41 cellular contexts compared by ENCODE assay signal in the genomic region with DNA sequence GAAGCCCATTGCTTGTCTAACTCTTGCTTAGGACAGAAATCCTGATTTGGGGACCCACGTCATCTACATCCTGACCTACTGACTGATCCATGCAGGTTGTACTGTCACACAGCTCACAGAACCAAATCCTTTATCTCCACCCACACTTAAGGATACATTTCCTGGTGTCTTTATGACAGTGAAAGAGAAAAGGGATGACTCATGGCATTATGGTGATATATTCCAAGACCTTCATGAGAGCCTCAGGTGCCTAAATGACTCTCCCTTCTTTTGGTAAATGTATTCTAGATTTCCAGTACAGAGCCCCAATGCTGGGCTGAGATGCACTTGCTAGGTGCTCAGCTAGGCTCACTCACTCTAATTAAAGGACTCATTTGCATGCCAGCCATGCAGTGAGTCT. TPM values are rescaled to one million over a fixed set of nuclear protein-coding genes. Genes with fewer than 3 reads are reported as not detected.
"Had no signal": no experiment of that assay in that cellular context is flagged by ENCODE, and none has a peak within 500 bp of the region (broad histone marks: within the 10 kb centered on the region; RNA-seq: fewer than 3 reads in every experiment).

No MANE protein-coding gene starts in this region.

- H3K9me3 Mint-ChIP-seq: activated CD4-positive, alpha-beta T cell treated with anti-CD3 and anti-CD28 coated beads, Interleukin-2, amount 10 ng/mL, durations not matched to agents 24 days and 14 days; activated naive CD8-positive, alpha-beta T cell treated with anti-CD3 and anti-CD28 coated beads for 36 hours; activated naive CD8-positive, alpha-beta T cell treated with anti-CD3 and anti-CD28 coated beads, Interleukin-2, amount 50 U/mL, for 24 hours; activated T-helper 1 cell treated with anti-CD3 and anti-CD28 coated beads, Interleukin-12 subunit alpha, Interleukin-12 subunit beta, Interleukin-2, Interleukin-4 antibody, amounts not matched to agents 30 ng/mL and 10 ng/mL and 1 ng/mL, durations not matched to agents 14 hours and 24 hours and 36 hours; dendritic cell treated with granulocyte-macrophage colony-stimulating factor and Interleukin-4, amounts not matched to agents 40 ng/mL and 50 ng/mL, for 4 days had no signal

- H3K9me3 ChIP-seq: body of pancreas had no signal

- H3K4me3 ChIP-seq: adrenal gland, body of pancreas, cardiac muscle cell, coronary artery, dorsolateral prefrontal cortex, esophagus squamous epithelium, gastroesophageal sphincter had no signal

- H3K36me3 ChIP-seq: adrenal gland, cardiac muscle cell, esophagus squamous epithelium, gastroesophageal sphincter had no signal

- H3K27ac ChIP-seq: adrenal gland, body of pancreas, cardiac muscle cell, coronary artery, dorsolateral prefrontal cortex, esophagus squamous epithelium, gastroesophageal sphincter had no signal

- ATAC-seq: activated CD4-positive, alpha-beta T cell treated with anti-CD3 and anti-CD28 coated beads for 36 hours; activated CD8-positive, alpha-beta memory T cell treated with anti-CD3 and anti-CD28 coated beads, Interleukin-2, amount 10 ng/mL, durations not matched to agents 7 days and 5 days; activated CD8-positive, alpha-beta T cell treated with anti-CD3 and anti-CD28 coated beads, Interleukin-2, amount 10 ng/mL, durations not matched to agents 7 days and 5 days; activated naive CD8-positive, alpha-beta T cell treated with anti-CD3 and anti-CD28 coated beads, Interleukin-2, amount 50 U/mL, for 24 hours; body of pancreas; gastroesophageal sphincter; T-helper 17 cell had no signal

- DNase-seq: activated CD4-positive, alpha-beta memory T cell treated with anti-CD3 and anti-CD28 coated beads for 36 hours; activated CD4-positive, alpha-beta T cell treated with anti-CD3 and anti-CD28 coated beads for 36 hours; activated CD4-positive, alpha-beta T cell treated with anti-CD3 and anti-CD28 coated beads, Interleukin-2, amount 10 ng/mL, durations not matched to agents 24 days and 14 days; activated CD4-positive, CD25-positive, alpha-beta regulatory T cell; activated CD4-positive, CD25-positive, alpha-beta regulatory T cell treated with anti-CD3 and anti-CD28 coated beads, Interleukin-2, amount 50 U/mL, for 72 hours; activated CD8-positive, alpha-beta memory T cell treated with anti-CD3 and anti-CD28 coated beads, Interleukin-2, amount 10 ng/mL, durations not matched to agents 7 days and 5 days; activated CD8-positive, alpha-beta memory T cell treated with anti-CD3 and anti-CD28 coated beads, Interleukin-2, amount 50 U/mL, for 4 hours; activated CD8-positive, alpha-beta T cell treated with anti-CD3 and anti-CD28 coated beads, Interleukin-2, amount 10 ng/mL, durations not matched to agents 7 days and 5 days; activated gamma-delta T cell; activated naive CD4-positive, alpha-beta T cell; activated naive CD4-positive, alpha-beta T cell treated with anti-CD3 and anti-CD28 coated beads, Interleukin-2, amount 50 U/mL, for 16 hours; activated naive CD8-positive, alpha-beta T cell treated with anti-CD3 and anti-CD28 coated beads for 36 hours; activated naive CD8-positive, alpha-beta T cell treated with anti-CD3 and anti-CD28 coated beads, Interleukin-2, amount 50 U/mL, for 24 hours; activated T-cell treated with anti-CD3 and anti-CD28 coated beads, Interleukin-2, amount 50 U/mL, for 1 hour; activated T-cell treated with anti-CD3 and anti-CD28 coated beads, Interleukin-2, amount 50 U/mL, for 48 hours; adrenal gland; amygdala; aorta; body of pancreas; central memory CD4-positive, alpha-beta T cell; dorsolateral prefrontal cortex; effector memory CD4-positive, alpha-beta T cell; endodermal cell; erythroblast; esophagus squamous epithelium; foreskin melanocyte; SW 1271; T-helper 1 cell; T-helper 17 cell; T1000 had no signal

- H3K27ac Mint-ChIP-seq: activated CD4-positive, alpha-beta memory T cell treated with anti-CD3 and anti-CD28 coated beads for 36 hours; activated CD4-positive, alpha-beta T cell treated with anti-CD3 and anti-CD28 coated beads for 36 hours; activated CD4-positive, alpha-beta T cell treated with anti-CD3 and anti-CD28 coated beads, Interleukin-2, amount 10 ng/mL, durations not matched to agents 24 days and 14 days; activated CD8-positive, alpha-beta memory T cell treated with anti-CD3 and anti-CD28 coated beads, Interleukin-2, amount 10 ng/mL, durations not matched to agents 7 days and 5 days; activated CD8-positive, alpha-beta T cell treated with anti-CD3 and anti-CD28 coated beads, Interleukin-2, amount 10 ng/mL, durations not matched to agents 7 days and 5 days; activated naive CD8-positive, alpha-beta T cell treated with anti-CD3 and anti-CD28 coated beads for 36 hours; activated naive CD8-positive, alpha-beta T cell treated with anti-CD3 and anti-CD28 coated beads, Interleukin-2, amount 50 U/mL, for 24 hours; activated T-helper 1 cell treated with anti-CD3 and anti-CD28 coated beads, Interleukin-12 subunit alpha, Interleukin-12 subunit beta, Interleukin-2, Interleukin-4 antibody, amounts not matched to agents 30 ng/mL and 10 ng/mL and 1 ng/mL, durations not matched to agents 14 hours and 24 hours and 36 hours; dendritic cell treated with granulocyte-macrophage colony-stimulating factor and Interleukin-4, amounts not matched to agents 40 ng/mL and 50 ng/mL, for 4 days; endodermal cell; T-helper 17 cell; T-helper 2 cell treated with Interferon-gamma antibody and Interleukin-4, amounts not matched to agents 5 μg/mL and 100 μg/mL, for 36 hours had no signal

- H3K4me3 Mint-ChIP-seq: activated CD4-positive, alpha-beta memory T cell treated with anti-CD3 and anti-CD28 coated beads for 36 hours; activated CD4-positive, alpha-beta T cell treated with anti-CD3 and anti-CD28 coated beads for 36 hours; activated CD4-positive, alpha-beta T cell treated with anti-CD3 and anti-CD28 coated beads, Interleukin-2, amount 10 ng/mL, durations not matched to agents 24 days and 14 days; activated CD8-positive, alpha-beta memory T cell treated with anti-CD3 and anti-CD28 coated beads, Interleukin-2, amount 10 ng/mL, durations not matched to agents 7 days and 5 days; activated CD8-positive, alpha-beta T cell treated with anti-CD3 and anti-CD28 coated beads, Interleukin-2, amount 10 ng/mL, durations not matched to agents 7 days and 5 days; activated naive CD8-positive, alpha-beta T cell treated with anti-CD3 and anti-CD28 coated beads for 36 hours; activated naive CD8-positive, alpha-beta T cell treated with anti-CD3 and anti-CD28 coated beads, Interleukin-2, amount 50 U/mL, for 24 hours; activated T-helper 1 cell treated with anti-CD3 and anti-CD28 coated beads, Interleukin-12 subunit alpha, Interleukin-12 subunit beta, Interleukin-2, Interleukin-4 antibody, amounts not matched to agents 30 ng/mL and 10 ng/mL and 1 ng/mL, durations not matched to agents 14 hours and 24 hours and 36 hours; dendritic cell treated with granulocyte-macrophage colony-stimulating factor and Interleukin-4, amounts not matched to agents 40 ng/mL and 50 ng/mL, for 4 days; endodermal cell; T-helper 17 cell; T-helper 2 cell treated with Interferon-gamma antibody and Interleukin-4, amounts not matched to agents 5 μg/mL and 100 μg/mL, for 36 hours had no signal

- H3K4me1 Mint-ChIP-seq: activated CD4-positive, alpha-beta T cell treated with anti-CD3 and anti-CD28 coated beads for 36 hours; activated CD4-positive, alpha-beta T cell treated with anti-CD3 and anti-CD28 coated beads, Interleukin-2, amount 10 ng/mL, durations not matched to agents 24 days and 14 days; activated CD8-positive, alpha-beta memory T cell treated with anti-CD3 and anti-CD28 coated beads, Interleukin-2, amount 10 ng/mL, durations not matched to agents 7 days and 5 days; activated naive CD8-positive, alpha-beta T cell treated with anti-CD3 and anti-CD28 coated beads for 36 hours; activated naive CD8-positive, alpha-beta T cell treated with anti-CD3 and anti-CD28 coated beads, Interleukin-2, amount 50 U/mL, for 24 hours; endodermal cell; T-helper 17 cell had no signal

- H3K27me3 ChIP-seq: body of pancreas, cardiac muscle cell had no signal

- H3K36me3 Mint-ChIP-seq: activated CD4-positive, alpha-beta memory T cell treated with anti-CD3 and anti-CD28 coated beads for 36 hours; activated CD8-positive, alpha-beta memory T cell treated with anti-CD3 and anti-CD28 coated beads, Interleukin-2, amount 10 ng/mL, durations not matched to agents 7 days and 5 days; activated naive CD8-positive, alpha-beta T cell treated with anti-CD3 and anti-CD28 coated beads for 36 hours had no signal

- H3K4me1 ChIP-seq: adrenal gland, body of pancreas, gastroesophageal sphincter had no signal

RNA-seq across cellular contexts. Expression of a gene that starts 26.0 kb away (rescaled TPM):
- total RNA-seq: activated CD4-positive, alpha-beta T cell treated with anti-CD3 and anti-CD28 coated beads for 36 hours; activated CD8-positive, alpha-beta memory T cell treated with anti-CD3 and anti-CD28 coated beads for 36 hours; activated CD8-positive, alpha-beta memory T cell treated with anti-CD3 and anti-CD28 coated beads, Interleukin-2, amount 10 ng/mL, durations not matched to agents 7 days and 5 days; activated CD8-positive, alpha-beta T cell treated with anti-CD3 and anti-CD28 coated beads, Interleukin-2, amount 10 ng/mL, durations not matched to agents 7 days and 5 days; activated naive CD8-positive, alpha-beta T cell treated with anti-CD3 and anti-CD28 coated beads for 36 hours; cardiac muscle cell; fibroblast of lung; fibroblast of villous mesenchyme; glomerular endothelial cell; T-helper 17 cell had no signal

RNA-seq across cellular contexts. Expression of a gene that starts 47.7 kb away (rescaled TPM):
- total RNA-seq: activated CD4-positive, alpha-beta memory T cell treated with anti-CD3 and anti-CD28 coated beads for 36 hours; activated CD4-positive, alpha-beta T cell treated with anti-CD3 and anti-CD28 coated beads for 36 hours; activated CD4-positive, alpha-beta T cell treated with anti-CD3 and anti-CD28 coated beads, Interleukin-2, amount 10 ng/mL, durations not matched to agents 24 days and 14 days; activated CD8-positive, alpha-beta memory T cell treated with anti-CD3 and anti-CD28 coated beads for 36 hours; activated CD8-positive, alpha-beta memory T cell treated with anti-CD3 and anti-CD28 coated beads, Interleukin-2, amount 10 ng/mL, durations not matched to agents 7 days and 5 days; activated CD8-positive, alpha-beta T cell treated with anti-CD3 and anti-CD28 coated beads, Interleukin-2, amount 10 ng/mL, durations not matched to agents 7 days and 5 days; activated naive CD8-positive, alpha-beta T cell treated with anti-CD3 and anti-CD28 coated beads for 36 hours; activated T-helper 1 cell treated with anti-CD3 and anti-CD28 coated beads, Interleukin-12 subunit alpha, Interleukin-12 subunit beta, Interleukin-2, Interleukin-4 antibody, amounts not matched to agents 30 ng/mL and 10 ng/mL and 1 ng/mL, durations not matched to agents 14 hours and 24 hours and 36 hours; adrenal gland; body of pancreas; cardiac muscle cell; cerebellum; endodermal cell; fibroblast of lung; fibroblast of villous mesenchyme; T-helper 17 cell had no signal
